Comparison of ENCODE assay signal across 1 cellular context in the genomic region with DNA sequence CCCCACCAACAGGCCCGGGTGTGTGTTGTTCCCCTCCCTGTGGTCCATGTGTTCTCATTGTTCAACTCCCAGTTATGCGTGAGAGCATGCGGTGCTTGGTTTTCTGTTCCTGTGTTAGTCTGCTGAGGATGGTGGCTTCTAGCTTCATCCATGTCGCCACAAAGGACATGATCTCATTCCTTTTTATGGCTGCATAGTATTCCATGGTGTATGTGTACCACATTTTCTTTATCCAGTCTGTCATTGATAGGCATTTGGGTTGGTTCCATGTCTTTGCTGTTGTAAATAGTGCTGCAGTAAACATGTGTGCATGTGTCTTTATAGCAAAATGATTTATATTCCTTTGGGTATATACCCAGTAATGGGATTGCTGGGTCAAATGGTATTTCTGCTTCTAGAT.
TF ChIP-seq lines count a peak whose summit lies in the region.

No MANE protein-coding gene starts in this region.

TF ChIP-seq in SK-N-SH treated with all-trans-retinoic acid at 6 μM for 48 hours, 23 proteins besides CTCF, POLR2A, EP300 and RAD21:
- TF ChIP-seq ZNF8 (CRISPR knock-in tag; IDR thresholded peaks at IDR 0.05), result 0 out of 2 replicates have a peak, but pooled peaks have one; percentile 47
